ENCODE assay signal across 19 cellular contexts in the genomic region with DNA sequence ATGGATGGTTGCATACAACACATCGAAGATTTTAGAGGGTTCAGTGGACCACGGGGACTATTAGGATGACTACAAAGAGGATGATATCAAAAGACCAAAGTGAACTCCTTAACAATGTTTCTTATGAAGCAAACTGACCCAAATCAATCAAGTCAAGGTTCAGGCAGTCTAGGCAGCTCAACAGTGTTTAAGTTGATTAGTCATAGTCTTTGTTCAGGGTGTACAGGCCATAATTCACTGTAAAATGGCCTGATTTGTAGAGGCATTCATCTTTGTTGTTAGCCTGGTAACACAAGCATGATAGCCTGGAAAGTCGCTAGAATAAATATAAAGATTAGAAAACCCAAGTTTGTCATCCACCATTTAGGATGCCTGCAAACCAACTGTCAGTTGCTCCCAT. TPM values are rescaled to one million over a fixed set of nuclear protein-coding genes. Genes with fewer than 3 reads are reported as not detected.
DNase-seq lines count a peak whose midpoint lies in the region; ATAC-seq, FAIRE-seq and TF ChIP-seq lines count a peak whose summit lies in the region.
"Had no signal": no experiment of that assay in that cellular context is flagged by ENCODE, and none has a peak within 500 bp of the region (broad histone marks: within the 10 kb centered on the region; RNA-seq: fewer than 3 reads in every experiment).

No MANE protein-coding gene starts in this region.

- H3K4me1 ChIP-seq in A549, result no peaks in the 10 kb centered on the region
- no peaks in the 10 kb centered on the region for H3K4me1 ChIP-seq in osteoblast (ENCODE audit: insufficient read depth, low read length)
- H3K4me1 ChIP-seq: BE2C had no signal

- no peak overlapping the region for H2AFZ ChIP-seq in osteoblast (ENCODE audit: low read length)

- POLR2A ChIA-PET in A549 (lab: Yijun Ruan, JAX), result no interaction called here

- WGBS in A549 (ENCODE audit: missing lambda C conversion rate), result 78% methylated on average over 3 of the region's 3 CpGs

- CTCF ChIA-PET in A549 (lab: Yijun Ruan, JAX), result interaction anchor here (1.3 kb wide), 1 partner anchor 91 kb away, joined by 4 read pairs; no protein-coding TSS in a partner anchor

- FAIRE-seq in A549 (lab: Jason Lieb, UNC), result no peak
- FAIRE-seq: GM12878, GM19239, H1 had no signal

- H3K4me2 ChIP-seq in A549, result no peak overlapping the region
- no peak overlapping the region for H3K4me2 ChIP-seq in osteoblast (ENCODE audit: insufficient read depth, low read length)

- no peak overlapping the region for H3K27ac ChIP-seq in A549
- H3K27ac ChIP-seq in osteoblast (ENCODE audit: low read depth, low read length), result no peak overlapping the region
- H3K27ac ChIP-seq: C4-2B had no signal

- H3K79me2 ChIP-seq in osteoblast (ENCODE audit: insufficient read depth, low read length), result no peaks in the 10 kb centered on the region

- TF ChIP-seq CTCF in A549 (IDR thresholded peaks at IDR 0.05) (no peak), osteoblast (IDR thresholded peaks at IDR 0.05; ENCODE audit: extremely low read depth, low read depth, low read length) (no peak)

- H3K27me3 ChIP-seq in osteoblast (ENCODE audit: insufficient read depth, low read length), result peaks cover 17% of the 10 kb centered on the region

- H3K36me3 ChIP-seq in osteoblast (ENCODE audit: insufficient read depth, low read length), result no peaks in the 10 kb centered on the region
- H3K36me3 ChIP-seq: BE2C had no signal

- H3K9me3 ChIP-seq in A549, result no peaks in the 10 kb centered on the region
- H3K9me3 ChIP-seq in osteoblast (ENCODE audit: low read depth, low read length), result no peaks in the 10 kb centered on the region
- H3K9me3 ChIP-seq: BE2C had no signal

- TF ChIP-seq EP300 in A549 (IDR thresholded peaks at IDR 0.05), result no peak

- no peak overlapping the region for H3K4me3 ChIP-seq in A549
- no peak overlapping the region for H3K4me3 ChIP-seq in osteoblast (ENCODE audit: insufficient read depth, low read length)
- H3K4me3 ChIP-seq: GM12878 had no signal

- TF ChIP-seq RAD21 in A549 (conservative IDR thresholded peaks at IDR 0.05 in 1 of 2, IDR thresholded peaks at IDR 0.05 in 1 of 2), result no peak

- H4K20me1 ChIP-seq in osteoblast (ENCODE audit: insufficient read depth, low read length), result no peaks in the 10 kb centered on the region

- no peak for DNase-seq in A549 (ENCODE audit: low read depth in 1 of 2, low spot score in 1 of 2)
- DNase-seq in DMS53 treated with DMSO at 0.1 percent for 48 hours (lab: John Stamatoyannopoulos, UW; ENCODE audit: unreplicated experiment), result peak; percentile 12
- DNase-seq in islet precursor cell, result peak; percentile 1
- peak; percentile 29 for DNase-seq in osteoblast (ENCODE audit: insufficient read length, low spot score, missing footprints)
- no peak for DNase-seq in medulla oblongata (ENCODE audit: extremely low spot score)
- DNase-seq: ACHN; BE2C; CD4-positive, alpha-beta T cell; DMS153; DND-41; EL; H9 had no signal

- TF ChIP-seq POLR2A in A549 (IDR thresholded peaks at IDR 0.05; ENCODE audit: low read length), result no peak

- no peak for ATAC-seq in A549
- no peak for ATAC-seq in HG02973 (IDR thresholded peaks at IDR 0.05; ENCODE audit: unreplicated experiment)
- ATAC-seq: GM12878 had no signal

TF ChIP-seq in A549, 52 proteins besides CTCF, POLR2A, EP300 and RAD21:
- TF ChIP-seq TFCP2L1 (CRISPR knock-in tag; IDR thresholded peaks at IDR 0.05) (no peak), ZFP36 (IDR thresholded peaks at IDR 0.05; ENCODE audit: borderline replicate concordance, partially characterized antibody) (peak; percentile 53)
TF ChIP-seq in A549: peak in this region for 1.

RNA-seq across cellular contexts. Expression of a gene that starts 32.6 kb away (rescaled TPM):
- 0.09 and 0.26 TPM in 2 replicates for polyA plus RNA-seq in A549 (2011; rRNA removed)
- 0.19 and 0.20 TPM in 2 replicates for polyA plus RNA-seq in A549 (2012; cell fraction: cytosol; rRNA removed)
- polyA plus RNA-seq in A549 (2012; cell fraction: nucleus; rRNA removed), result 0.47 and 0.58 TPM in 2 replicates
- polyA plus RNA-seq in A549 (2017; fragmentation: RNase III; extraction: RNeasy Plus Mini Kit Qiagen cat#74134 plus additional on column Dnase treatment), result 0.13 to 0.30 TPM (median 0.25 TPM) in 3 replicates
- polyA minus RNA-seq in A549 (2011; rRNA and poly(A)+ RNA removed), result 0.08 and 0.19 TPM in 2 replicates
- not detected in 2 replicates for total RNA-seq in osteoblast
- total RNA-seq: CD4-positive, alpha-beta T cell; G401; GM12878; H1; H9; HT-29 had no signal
- polyA plus RNA-seq: GM12878, H1 had no signal

RNA-seq across cellular contexts. Expression of a gene that starts 56.2 kb away (rescaled TPM):
- polyA plus RNA-seq in A549 (2011; rRNA removed), result 31.8 and 33.7 TPM in 2 replicates
- polyA plus RNA-seq in A549 (2012; cell fraction: cytosol; rRNA removed), result 34.5 and 42.0 TPM in 2 replicates
- polyA plus RNA-seq in A549 (2012; cell fraction: nucleus; rRNA removed), result 67.8 and 88.3 TPM in 2 replicates
- polyA plus RNA-seq in A549 (2017; fragmentation: RNase III; extraction: RNeasy Plus Mini Kit Qiagen cat#74134 plus additional on column Dnase treatment), result 88.9 to 95.8 TPM (median 92.3 TPM) in 3 replicates
- polyA minus RNA-seq in A549 (2011; rRNA and poly(A)+ RNA removed), result 29.7 and 31.2 TPM in 2 replicates
- 0.29 and 0.36 TPM in 2 replicates for total RNA-seq in osteoblast
- total RNA-seq: CD4-positive, alpha-beta T cell; G401; H1; H9; HT-29 had no signal
- polyA plus RNA-seq: H1 had no signal

Comparison
In these comparisons a context has a peak if more than half of its experiments do, and no peak if none do; other contexts are left out.
1. DNase-seq: peak in DMS53 treated with DMSO at 0.1 percent for 48 hours (single experiment), islet precursor cell (single experiment) and osteoblast (single experiment); none in A549 (0 of 2) and medulla oblongata (single experiment).